15 cellular contexts compared by ENCODE assay signal in genomic region chr1:208288495-208288894, GRCh38. TPM values are rescaled to one million over a fixed set of nuclear protein-coding genes. Genes with fewer than 3 reads are reported as not detected.
A peak's percentile ranks its signal among the peaks of the same experiment; 100 is the strongest.
DNase-seq lines count a peak whose midpoint lies in the region; ATAC-seq and TF ChIP-seq lines count a peak whose summit lies in the region.
"Had no signal": no experiment of that assay in that cellular context is flagged by ENCODE, and none has a peak within 500 bp of the region (broad histone marks: within the 10 kb centered on the region; RNA-seq: fewer than 3 reads in every experiment).

No MANE protein-coding gene starts in this region.

- H3K9me3 Mint-ChIP-seq in activated CD8-positive, alpha-beta memory T cell treated with anti-CD3 and anti-CD28 coated beads, Interleukin-2, amount 10 ng/mL, durations not matched to agents 7 days and 5 days (ENCODE audit: low read depth) = no peaks in the 10 kb centered on the region
- H3K9me3 Mint-ChIP-seq in natural killer cell = no peaks in the 10 kb centered on the region
- no peaks in the 10 kb centered on the region for H3K9me3 Mint-ChIP-seq in stimulated activated effector memory CD8-positive, alpha-beta T cell treated with anti-CD3 and anti-CD28 coated beads, Interleukin-12 subunit alpha, Interleukin-12 subunit beta, amount 100 ng/mL, for 72 hours
- H3K9me3 Mint-ChIP-seq: CD4-positive, alpha-beta T cell; CD8-positive, alpha-beta T cell had no signal

- peaks cover 31% of the 10 kb centered on the region for H3K27me3 Mint-ChIP-seq in activated CD8-positive, alpha-beta memory T cell treated with anti-CD3 and anti-CD28 coated beads, Interleukin-2, amount 10 ng/mL, durations not matched to agents 7 days and 5 days
- peaks cover 33 to 54% of the 10 kb centered on the region in 2 donors for H3K27me3 Mint-ChIP-seq in natural killer cell (ENCODE audit: low read depth in 2 of 2)

- no peak for TF ChIP-seq CTCF in natural killer cell (IDR thresholded peaks at IDR 0.05)

- no peaks in the 10 kb centered on the region for H3K36me3 Mint-ChIP-seq in activated CD8-positive, alpha-beta memory T cell treated with anti-CD3 and anti-CD28 coated beads, Interleukin-2, amount 10 ng/mL, durations not matched to agents 7 days and 5 days
- no peaks in the 10 kb centered on the region for H3K36me3 Mint-ChIP-seq in natural killer cell
- no peaks in the 10 kb centered on the region for H3K36me3 Mint-ChIP-seq in stimulated activated effector memory CD8-positive, alpha-beta T cell treated with anti-CD3 and anti-CD28 coated beads, Interleukin-12 subunit alpha, Interleukin-12 subunit beta, amount 100 ng/mL, for 72 hours
- H3K36me3 Mint-ChIP-seq: CD8-positive, alpha-beta T cell had no signal

- peak; percentile 41 for DNase-seq in activated CD8-positive, alpha-beta memory T cell treated with anti-CD3 and anti-CD28 coated beads, Interleukin-2, amount 10 ng/mL, durations not matched to agents 7 days and 5 days
- no peak for DNase-seq in activated CD8-positive, alpha-beta memory T cell treated with anti-CD3 and anti-CD28 coated beads, Interleukin-2, amount 50 U/mL, for 4 hours
- no peak for DNase-seq in natural killer cell
- no peak for DNase-seq in stimulated activated effector memory CD8-positive, alpha-beta T cell treated with anti-CD3 and anti-CD28 coated beads, Interleukin-12 subunit alpha, Interleukin-12 subunit beta, amount 100 ng/mL, for 72 hours (ENCODE audit: low spot score in 2 of 2)
- no peak for DNase-seq in OCI-M2 (lab: John Stamatoyannopoulos, UW; ENCODE audit: unreplicated experiment)
- DNase-seq: AML-193; Caco-2; Calu3; CD4-positive, alpha-beta T cell; CD8-positive, alpha-beta T cell; DMS79 treated with DMSO at 0.1 percent for 48 hours; GF-D8 had no signal

- no peak overlapping the region for H3K4me3 Mint-ChIP-seq in activated CD8-positive, alpha-beta memory T cell treated with anti-CD3 and anti-CD28 coated beads, Interleukin-2, amount 10 ng/mL, durations not matched to agents 7 days and 5 days
- H3K4me3 Mint-ChIP-seq in natural killer cell = peak overlapping the region; percentile 25
- no peak overlapping the region for H3K4me3 Mint-ChIP-seq in stimulated activated effector memory CD8-positive, alpha-beta T cell treated with anti-CD3 and anti-CD28 coated beads, Interleukin-12 subunit alpha, Interleukin-12 subunit beta, amount 100 ng/mL, for 72 hours
- H3K4me3 Mint-ChIP-seq: B cell; CD4-positive, alpha-beta T cell; CD8-positive, alpha-beta T cell had no signal

- CTCF ChIA-PET in activated CD8-positive, alpha-beta memory T cell treated with anti-CD3 and anti-CD28 coated beads, Interleukin-2, amount 10 ng/mL, durations not matched to agents 7 days and 5 days (lab: Charles Lee) = no interaction called here

- H3K27ac Mint-ChIP-seq in activated CD8-positive, alpha-beta memory T cell treated with anti-CD3 and anti-CD28 coated beads, Interleukin-2, amount 10 ng/mL, durations not matched to agents 7 days and 5 days = no peak overlapping the region
- H3K27ac Mint-ChIP-seq in natural killer cell = no peak overlapping the region
- H3K27ac Mint-ChIP-seq in stimulated activated effector memory CD8-positive, alpha-beta T cell treated with anti-CD3 and anti-CD28 coated beads, Interleukin-12 subunit alpha, Interleukin-12 subunit beta, amount 100 ng/mL, for 72 hours = no peak overlapping the region
- H3K27ac Mint-ChIP-seq: B cell; CD4-positive, alpha-beta T cell; CD8-positive, alpha-beta T cell had no signal

- peaks cover 5% of the 10 kb centered on the region for H3K4me1 Mint-ChIP-seq in activated CD8-positive, alpha-beta memory T cell treated with anti-CD3 and anti-CD28 coated beads, Interleukin-2, amount 10 ng/mL, durations not matched to agents 7 days and 5 days
- H3K4me1 Mint-ChIP-seq in natural killer cell = peaks cover 16% of the 10 kb centered on the region in 2 donors
- peaks cover 8% of the 10 kb centered on the region for H3K4me1 Mint-ChIP-seq in stimulated activated effector memory CD8-positive, alpha-beta T cell treated with anti-CD3 and anti-CD28 coated beads, Interleukin-12 subunit alpha, Interleukin-12 subunit beta, amount 100 ng/mL, for 72 hours
- H3K4me1 Mint-ChIP-seq: B cell had no signal

- no peak for ATAC-seq in activated CD8-positive, alpha-beta memory T cell treated with anti-CD3 and anti-CD28 coated beads, Interleukin-2, amount 10 ng/mL, durations not matched to agents 7 days and 5 days
- ATAC-seq in natural killer cell (peak; percentile 26 to 89 (median 43)), HG02885 (IDR thresholded peaks at IDR 0.05; ENCODE audit: poor library complexity, unreplicated experiment) (no peak)
- ATAC-seq in stimulated activated effector memory CD8-positive, alpha-beta T cell treated with anti-CD3 and anti-CD28 coated beads, Interleukin-12 subunit alpha, Interleukin-12 subunit beta, amount 100 ng/mL, for 72 hours = peak; percentile 59
- ATAC-seq: A549; CD8-positive, alpha-beta T cell had no signal

- intact Hi-C loops in natural killer cell (cut with micrococcal nuclease) = no loop called here

RNA-seq across cellular contexts. Expression of gene PLXNA2, which starts 44.3 kb away (rescaled TPM):
- under 1 TPM; 0.15 to 0.26 TPM for total RNA-seq in activated CD8-positive, alpha-beta memory T cell treated with anti-CD3 and anti-CD28 coated beads, Interleukin-2, amount 10 ng/mL, durations not matched to agents 7 days and 5 days
- total RNA-seq in natural killer cell = 1 to 10 TPM; 2.8 to 8.4 (median 2.8) TPM

Comparison
In these comparisons a context has a peak if more than half of its experiments do, and no peak if none do; other contexts are left out.
1. ATAC-seq: peak in natural killer cell (3 of 3) and stimulated activated effector memory CD8-positive, alpha-beta T cell treated with anti-CD3 and anti-CD28 coated beads, Interleukin-12 subunit alpha, Interleukin-12 subunit beta, amount 100 ng/mL, for 72 hours (single experiment); none in activated CD8-positive, alpha-beta memory T cell treated with anti-CD3 and anti-CD28 coated beads, Interleukin-2, amount 10 ng/mL, durations not matched to agents 7 days and 5 days (single experiment) and HG02885 (single experiment).